Comparison of ENCODE assay signal across 33 cellular contexts in genomic region chr4:92840880-92841279, GRCh38.
"Had no signal": no experiment of that assay in that cellular context is flagged by ENCODE, and none has a peak within 500 bp of the region (broad histone marks: within the 10 kb centered on the region; RNA-seq: fewer than 3 reads in every experiment).

No MANE protein-coding gene starts in this region.

- DNase-seq: Karpas-422, Kasumi-1, KG1, MG63, MM.1S, MV-4-11, NCI-H1048, NCI-H1092, NCI-H1092 treated with DMSO at 0.1 percent for 48 hours, NCI-H1105, NCI-H1105 treated with DMSO at 0.1 percent for 48 hours, NCI-H1417, NCI-H1417 treated with DMSO at 0.1 percent for 48 hours, NCI-H1436, NCI-H1436 treated with DMSO at 0.1 percent for 48 hours, NCI-H146, NCI-H1694, NCI-H1694 treated with DMSO at 0.1 percent for 48 hours, NCI-H187, NCI-H187 treated with DMSO at 0.1 percent for 48 hours, NCI-H1930, NCI-H2029, NCI-H2029 treated with DMSO at 0.1 percent for 48 hours, NCI-H2081, NCI-H2081 treated with DMSO at 0.1 percent for 48 hours, NCI-H2107, NCI-H2171, NCI-H2171 treated with DMSO at 0.1 percent for 48 hours, NCI-H2227 treated with DMSO at 0.1 percent for 48 hours, NCI-H226, NCI-H345, NCI-H446, NCI-H446 treated with DMSO at 0.1 percent for 48 hours had no signal
